In genomic region chr1:145964328-145965118, GRCh38 we compare ENCODE assay signal across 1 cellular context.
TF ChIP-seq lines count a peak whose summit lies in the region.

ANKRD34A (minus strand) TSS chr1:145964575; CDS start chr1:145961759, 2,816 bp downstream.
POLR3GL (plus strand) TSS chr1:145964690; CDS start chr1:145974866, 10,176 bp downstream.

TF ChIP-seq in K562, 482 proteins besides CTCF, POLR2A, EP300 and RAD21 (continued from another document):
- TF ChIP-seq ZBTB11 (CRISPR knock-in tag; IDR thresholded peaks at IDR 0.05) (peak in 1 of 3 experiments; percentile 84; a peak in 2 of 6 replicates), PREB (CRISPR knock-in tag; IDR thresholded peaks at IDR 0.05) (no peak), HOMEZ (CRISPR knock-in tag; IDR thresholded peaks at IDR 0.05) (no peak), CEBPG (CRISPR knock-in tag; IDR thresholded peaks at IDR 0.05) (no peak), CEBPG (tag; conservative IDR thresholded peaks at IDR 0.05 in 1 of 2, IDR thresholded peaks at IDR 0.05 in 1 of 2) (no peak), KDM4B (IDR thresholded peaks at IDR 0.05; ENCODE audit: borderline replicate concordance in 2 of 2, low read depth in 1 of 2) (0 out of 4 replicates have a peak, but pooled peaks of 1 of the 2 experiments have one; percentile 39)
TF ChIP-seq in K562: peak in this region for 100.
